Comparison of ENCODE assay signal across 14 cellular contexts in the genomic region with DNA sequence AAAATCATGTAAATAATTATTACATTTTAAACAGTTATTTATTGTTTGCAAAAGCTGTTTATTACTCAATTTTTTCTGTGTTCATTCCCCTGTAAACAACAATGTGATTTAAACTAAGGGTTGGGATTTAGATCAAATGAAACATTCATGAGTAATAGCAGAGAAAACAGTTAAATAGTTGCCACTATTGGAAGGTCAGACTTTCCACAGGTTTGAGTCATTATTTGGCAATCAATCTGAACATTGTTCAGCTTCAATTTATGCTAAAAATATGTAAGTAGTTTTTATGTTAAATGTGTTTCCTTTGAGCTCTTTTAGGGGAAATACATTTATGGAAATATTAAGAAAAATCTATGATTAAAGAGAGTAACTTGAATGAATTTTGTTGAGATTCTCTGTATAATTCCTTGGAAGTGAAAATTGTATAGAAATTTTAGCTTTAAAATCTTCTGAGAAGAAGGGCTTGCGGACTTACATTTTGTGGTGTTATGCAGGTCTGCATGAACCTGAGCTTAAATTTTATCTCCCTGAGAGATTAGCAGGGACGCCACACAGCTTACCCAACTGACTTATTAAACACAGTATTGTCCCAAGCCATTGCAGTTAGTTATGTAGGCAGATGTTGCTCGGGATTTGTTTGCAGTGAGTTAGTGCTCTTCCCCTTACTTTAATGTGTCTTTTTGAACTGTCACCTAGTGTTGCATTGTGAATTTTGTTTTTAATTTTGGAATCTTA.
DNase-seq lines count a peak whose midpoint lies in the region; ATAC-seq and TF ChIP-seq lines count a peak whose summit lies in the region.
"Had no signal": no experiment of that assay in that cellular context is flagged by ENCODE, and none has a peak within 500 bp of the region (broad histone marks: within the 10 kb centered on the region; RNA-seq: fewer than 3 reads in every experiment).

No MANE protein-coding gene starts in this region.

- no peak overlapping the region for H3K9ac ChIP-seq in HCT116 (ENCODE audit: low read length)
- H3K9ac ChIP-seq: BLaER1 had no signal

- H3K27ac ChIP-seq in HCT116 (ENCODE audit: low read depth, low read length) = no peak overlapping the region
- H3K27ac ChIP-seq: BLaER1 had no signal

- no peaks in the 10 kb centered on the region for H3K79me2 ChIP-seq in HCT116 (ENCODE audit: insufficient read depth, low read length)

- CTCF ChIA-PET in HCT116 (lab: Charles Lee) = no interaction called here

- H3K9me3 ChIP-seq in HCT116 (ENCODE audit: control insufficient read depth in 1 of 2, insufficient read depth in 1 of 2, low read depth in 1 of 2, low read length in 2 of 2) = no peaks in the 10 kb centered on the region
- H3K9me3 ChIP-seq: BLaER1, mucosa of descending colon had no signal

- H3K9me2 ChIP-seq in HCT116 (ENCODE audit: insufficient read depth) = no peaks in the 10 kb centered on the region

- DNase-seq in A172 (ENCODE audit: low spot score) (peak; percentile 5), HCT116 (ENCODE audit: low read depth, low spot score) (no peak), hepatic stellate cell (ENCODE audit: low spot score) (peak; percentile 8), OCI-M1 (lab: John Stamatoyannopoulos, UW) (no peak), HT-29 (ENCODE audit: low spot score) (no peak)
- no peak for DNase-seq in activated naive CD8-positive, alpha-beta T cell treated with anti-CD3 and anti-CD28 coated beads for 36 hours
- DNase-seq: activated CD4-positive, alpha-beta T cell treated with anti-CD3 and anti-CD28 coated beads, Interleukin-2, amount 50 U/mL, for 48 hours; amygdala; KG1; mucosa of descending colon had no signal

- H3K4me2 ChIP-seq in HCT116 (ENCODE audit: low read length) = no peak overlapping the region; the same call in 1 of the 2 replicates
- H3K4me2 ChIP-seq: BLaER1 had no signal

- no peaks in the 10 kb centered on the region for H3K9me3 Mint-ChIP-seq in activated naive CD8-positive, alpha-beta T cell treated with anti-CD3 and anti-CD28 coated beads for 36 hours
- H3K9me3 Mint-ChIP-seq: stimulated activated effector memory CD8-positive, alpha-beta T cell treated with anti-CD3 and anti-CD28 coated beads, Interleukin-12 subunit alpha, Interleukin-12 subunit beta, amount 100 ng/mL, for 72 hours had no signal

- peak overlapping the region; percentile 62 for H3K27ac Mint-ChIP-seq in activated naive CD8-positive, alpha-beta T cell treated with anti-CD3 and anti-CD28 coated beads for 36 hours

- no peaks in the 10 kb centered on the region for H3K27me3 ChIP-seq in HCT116 (ENCODE audit: insufficient read depth, low read length)
- H3K27me3 ChIP-seq: BLaER1 had no signal

- H3K27me3 Mint-ChIP-seq in activated naive CD8-positive, alpha-beta T cell treated with anti-CD3 and anti-CD28 coated beads for 36 hours = no peaks in the 10 kb centered on the region

- H4K20me1 ChIP-seq in HCT116 (ENCODE audit: insufficient read depth) = no peaks in the 10 kb centered on the region

- BruUV-seq in HCT116 (replicated peaks; lab: Mats Ljungman, UMichigan) = no TSS peak

- no peak for TF ChIP-seq CTCF in HCT116 (IDR thresholded peaks at IDR 0.05 in 2 of 3, conservative IDR thresholded peaks at IDR 0.05 in 1 of 3; ENCODE audit: borderline replicate concordance in 1 of 3, insufficient read depth in 1 of 3, low read depth in 2 of 3, low read length in 2 of 3)

- no peak overlapping the region for H3K4me3 ChIP-seq in HCT116 (replicated peaks in 1 of 2; ENCODE audit: low read depth in 1 of 2, low read length in 2 of 2)
- H3K4me3 ChIP-seq: BLaER1, mucosa of descending colon had no signal

- H3K36me3 ChIP-seq in HCT116 (ENCODE audit: control insufficient read depth in 1 of 2, insufficient read depth in 2 of 2, low read length in 2 of 2) = no peaks in the 10 kb centered on the region; a peak in 1 of 4 replicates

- no peak for TF ChIP-seq POLR2A in HCT116 (IDR thresholded peaks at IDR 0.05; ENCODE audit: borderline replicate concordance, extremely low read depth, insufficient read depth, insufficient read length)

- H3K4me3 Mint-ChIP-seq in activated naive CD8-positive, alpha-beta T cell treated with anti-CD3 and anti-CD28 coated beads for 36 hours = no peak overlapping the region
- H3K4me3 Mint-ChIP-seq: stimulated activated effector memory CD8-positive, alpha-beta T cell treated with anti-CD3 and anti-CD28 coated beads, Interleukin-12 subunit alpha, Interleukin-12 subunit beta, amount 100 ng/mL, for 72 hours had no signal

- RAD21 ChIA-PET in HCT116 (lab: Charles Lee; ENCODE audit: low non-redundant PET in 1 of 2, low total read pairs in 2 of 2, uncharacterized antibody in 2 of 2, unreplicated experiment in 2 of 2) = no interaction called here

- intact Hi-C loops in HCT116 (cut with micrococcal nuclease) = loop anchor here (10.0 kb wide), 3 partner anchors 211 to 421 kb away; a partner anchor contains a TSS

- no peak overlapping the region for H2AFZ ChIP-seq in HCT116 (ENCODE audit: low read depth, low read length, poor library complexity, severe bottlenecking)

- ATAC-seq in HCT116 (no peak), GM18909 (IDR thresholded peaks at IDR 0.05; ENCODE audit: poor library complexity, unreplicated experiment) (no peak), HG03045 (IDR thresholded peaks at IDR 0.05; ENCODE audit: unreplicated experiment) (no peak)
- ATAC-seq: stimulated activated effector memory CD8-positive, alpha-beta T cell treated with anti-CD3 and anti-CD28 coated beads, Interleukin-12 subunit alpha, Interleukin-12 subunit beta, amount 100 ng/mL, for 72 hours had no signal

- peaks cover 19% of the 10 kb centered on the region for H3K36me3 Mint-ChIP-seq in activated naive CD8-positive, alpha-beta T cell treated with anti-CD3 and anti-CD28 coated beads for 36 hours

- H3K4me1 ChIP-seq in HCT116 (ENCODE audit: control insufficient read depth in 1 of 2, insufficient read depth in 2 of 2, low read length in 2 of 2) = peaks cover 0 to 6% of the 10 kb centered on the region in 2 experiments; a peak in 1 of 4 replicates

- POLR2A ChIA-PET in HCT116 (lab: Charles Lee) = no interaction called here

- TF ChIP-seq RAD21 in HCT116 (IDR thresholded peaks at IDR 0.05; ENCODE audit: low read depth) = no peak

- peaks cover 57% of the 10 kb centered on the region for H3K4me1 Mint-ChIP-seq in activated naive CD8-positive, alpha-beta T cell treated with anti-CD3 and anti-CD28 coated beads for 36 hours

TF ChIP-seq in HCT116, 20 proteins besides CTCF, POLR2A, EP300 and RAD21:
- TF ChIP-seq SP1 (IDR thresholded peaks at IDR 0.05; ENCODE audit: low read depth) = peak; percentile 31; the same call in 1 of the 2 replicates
- peak; percentile 72 for TF ChIP-seq FOSL1 (IDR thresholded peaks at IDR 0.05; ENCODE audit: low read depth)
- TF ChIP-seq YY1 (IDR thresholded peaks at IDR 0.05; ENCODE audit: extremely low read depth, insufficient replicate concordance, low read depth, low read length) = no peak
- peak; percentile 36; the same call in 1 of the 2 replicates for TF ChIP-seq CEBPB (IDR thresholded peaks at IDR 0.05; ENCODE audit: low read depth)
- no peak for TF ChIP-seq EZH2 (IDR thresholded peaks at IDR 0.05)
- TF ChIP-seq POLR2AphosphoS5 (IDR thresholded peaks at IDR 0.05; ENCODE audit: low read depth, low read length) = no peak
- TF ChIP-seq JUND (IDR thresholded peaks at IDR 0.05) = peak; percentile 59

Comparison
In these comparisons a context has a peak if more than half of its experiments do, and no peak if none do; other contexts are left out.
1. DNase-seq: peak in A172 (single experiment) and hepatic stellate cell (single experiment); none in HCT116 (single experiment), activated naive CD8-positive, alpha-beta T cell treated with anti-CD3 and anti-CD28 coated beads for 36 hours (single experiment), OCI-M1 (single experiment) and HT-29 (single experiment).